ENCODE assay signal across 1 cellular context in the genomic region with DNA sequence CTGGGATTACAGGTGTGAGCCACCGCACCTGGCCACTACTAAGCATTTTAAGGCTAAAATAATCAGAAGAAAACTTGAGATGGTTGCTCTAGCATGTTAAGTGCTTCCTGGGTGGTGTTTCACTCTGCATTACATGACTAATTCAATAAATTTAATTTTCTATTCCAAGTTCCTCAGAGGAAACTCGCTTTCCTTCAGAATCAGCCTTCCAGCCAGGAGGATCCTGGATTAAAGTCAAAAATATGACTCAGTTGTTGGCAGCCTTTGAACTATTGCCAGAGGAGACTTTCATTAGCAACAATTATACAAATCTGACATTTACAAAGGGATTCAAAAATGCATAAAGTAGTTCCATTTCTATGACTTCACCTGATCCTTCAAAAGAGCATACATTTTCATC.
A peak's percentile ranks its signal among the peaks of the same experiment; 100 is the strongest.
TF ChIP-seq lines count a peak whose summit lies in the region.

No MANE protein-coding gene starts in this region.

TF ChIP-seq in SK-N-SH treated with all-trans-retinoic acid at 6 μM for 48 hours, 23 proteins besides CTCF, POLR2A, EP300 and RAD21 (continued from another document):
- TF ChIP-seq POU6F1 (CRISPR knock-in tag; IDR thresholded peaks at IDR 0.05; ENCODE audit: borderline replicate concordance, low read depth) = no peak
- no peak for TF ChIP-seq ARNTL (CRISPR knock-in tag; IDR thresholded peaks at IDR 0.05; ENCODE audit: borderline replicate concordance, low read depth)
- no peak for TF ChIP-seq OSR1 (CRISPR knock-in tag; IDR thresholded peaks at IDR 0.05)
- TF ChIP-seq RARB (CRISPR knock-in tag; IDR thresholded peaks at IDR 0.05) = no peak
- TF ChIP-seq ESRRG (CRISPR knock-in tag; IDR thresholded peaks at IDR 0.05) = no peak
- TF ChIP-seq TOX (CRISPR knock-in tag; IDR thresholded peaks at IDR 0.05; ENCODE audit: borderline replicate concordance) = no peak
- TF ChIP-seq, protein P1, sequence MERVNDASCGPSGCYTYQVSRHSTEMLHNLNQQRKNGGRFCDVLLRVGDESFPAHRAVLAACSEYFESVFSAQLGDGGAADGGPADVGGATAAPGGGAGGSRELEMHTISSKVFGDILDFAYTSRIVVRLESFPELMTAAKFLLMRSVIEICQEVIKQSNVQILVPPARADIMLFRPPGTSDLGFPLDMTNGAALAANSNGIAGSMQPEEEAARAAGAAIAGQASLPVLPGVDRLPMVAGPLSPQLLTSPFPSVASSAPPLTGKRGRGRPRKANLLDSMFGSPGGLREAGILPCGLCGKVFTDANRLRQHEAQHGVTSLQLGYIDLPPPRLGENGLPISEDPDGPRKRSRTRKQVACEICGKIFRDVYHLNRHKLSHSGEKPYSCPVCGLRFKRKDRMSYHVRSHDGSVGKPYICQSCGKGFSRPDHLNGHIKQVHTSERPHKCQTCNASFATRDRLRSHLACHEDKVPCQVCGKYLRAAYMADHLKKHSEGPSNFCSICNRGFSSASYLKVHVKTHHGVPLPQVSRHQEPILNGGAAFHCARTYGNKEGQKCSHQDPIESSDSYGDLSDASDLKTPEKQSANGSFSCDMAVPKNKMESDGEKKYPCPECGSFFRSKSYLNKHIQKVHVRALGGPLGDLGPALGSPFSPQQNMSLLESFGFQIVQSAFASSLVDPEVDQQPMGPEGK (CRISPR knock-in tag; IDR thresholded peaks at IDR 0.05; ENCODE audit: borderline replicate concordance) = no peak
- peak; percentile 46; the same call in 1 of the 2 replicates for TF ChIP-seq ZNF8 (CRISPR knock-in tag; IDR thresholded peaks at IDR 0.05)
- TF ChIP-seq CSDC2 (CRISPR knock-in tag; IDR thresholded peaks at IDR 0.05) = peak; percentile 52; the same call in 1 of the 2 replicates
- TF ChIP-seq ZFP3 (CRISPR knock-in tag; IDR thresholded peaks at IDR 0.05) = peak; percentile 36; the same call in 1 of the 2 replicates
- TF ChIP-seq TCF4 (CRISPR knock-in tag; IDR thresholded peaks at IDR 0.05; ENCODE audit: borderline replicate concordance) = no peak
- no peak for TF ChIP-seq ZNF565 (CRISPR knock-in tag; conservative IDR thresholded peaks at IDR 0.05; ENCODE audit: low read depth)
- peak; percentile 95 for TF ChIP-seq ISL1 (CRISPR knock-in tag; IDR thresholded peaks at IDR 0.05)
